ENCODE assay signal across 7 cellular contexts in the genomic region with DNA sequence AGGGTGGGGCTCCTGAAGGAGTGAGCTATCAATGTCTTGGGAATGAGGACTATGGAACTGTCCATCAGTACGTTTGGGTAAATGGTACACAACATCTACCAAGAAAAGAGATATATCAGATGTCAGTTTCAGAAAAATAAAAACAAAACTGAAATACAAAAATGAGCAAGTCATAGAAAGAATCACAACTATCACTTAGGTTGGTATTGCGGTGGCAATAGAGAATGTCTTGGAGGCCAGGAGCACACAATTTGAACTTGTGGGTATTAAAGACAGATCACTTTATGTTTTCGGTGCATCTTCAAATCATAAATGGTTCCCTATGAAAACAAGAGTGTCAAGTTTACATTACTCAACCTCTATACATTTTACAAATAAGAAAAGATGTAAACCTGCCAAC.
"Had no signal": no experiment of that assay in that cellular context is flagged by ENCODE, and none has a peak within 500 bp of the region (broad histone marks: within the 10 kb centered on the region; RNA-seq: fewer than 3 reads in every experiment).

No MANE protein-coding gene starts in this region.

- FAIRE-seq: HepG2 had no signal

- DNase-seq: GOT3, H7, HFFc6, Karpas-422, KBM-7 had no signal

- ATAC-seq: HCT116, HepG2 had no signal
